In the genomic region with DNA sequence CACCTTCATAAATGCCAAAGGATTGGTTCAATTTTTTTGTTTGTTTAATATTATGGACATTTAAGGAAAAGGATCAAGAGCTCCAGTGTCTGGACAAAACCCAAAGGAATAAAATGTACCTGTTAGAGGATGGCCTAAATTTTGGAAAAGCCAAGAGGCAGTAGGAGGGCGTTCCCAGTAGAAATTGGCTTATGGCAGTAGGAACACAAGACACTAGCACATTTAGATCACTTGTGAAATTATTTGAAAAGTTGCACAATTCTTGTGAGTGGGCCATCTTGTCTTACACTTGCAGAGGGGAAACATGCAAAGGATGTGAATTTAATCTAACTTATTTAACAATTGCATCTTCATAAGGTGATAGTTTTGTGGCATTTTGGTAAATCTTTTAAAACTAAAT, we compare ENCODE assay signal across 1 cellular context.
TF ChIP-seq lines count a peak whose summit lies in the region.

No MANE protein-coding gene starts in this region.

TF ChIP-seq in SK-N-SH, 30 proteins besides CTCF, POLR2A, EP300 and RAD21 (continued from another document):
- TF ChIP-seq MEF2A (IDR thresholded peaks at IDR 0.05; ENCODE audit: borderline replicate concordance, low read depth): no peak
- no peak for TF ChIP-seq USF1 (IDR thresholded peaks at IDR 0.05; ENCODE audit: borderline replicate concordance, low read depth)
- TF ChIP-seq MXI1 (IDR thresholded peaks at IDR 0.05; ENCODE audit: low read depth, low read length): no peak
- no peak for TF ChIP-seq JUND (IDR thresholded peaks at IDR 0.05)
- TF ChIP-seq FOXJ3 (CRISPR knock-in tag; IDR thresholded peaks at IDR 0.05): no peak
- TF ChIP-seq NFIC (IDR thresholded peaks at IDR 0.05; ENCODE audit: borderline replicate concordance): no peak
- no peak for TF ChIP-seq TAF1 (IDR thresholded peaks at IDR 0.05; ENCODE audit: borderline replicate concordance, low read depth, low read length)
- TF ChIP-seq RXRA (IDR thresholded peaks at IDR 0.05; ENCODE audit: borderline replicate concordance, low read depth): no peak
- TF ChIP-seq ELF1 (IDR thresholded peaks at IDR 0.05): no peak
- TF ChIP-seq EZH2phosphoT487 (IDR thresholded peaks at IDR 0.05; ENCODE audit: borderline replicate concordance, low read depth): no peak
